Comparison of ENCODE assay signal across 1 cellular context in genomic region chr1:55272994-55273393, GRCh38.
TF ChIP-seq lines count a peak whose summit lies in the region.

No MANE protein-coding gene starts in this region.

TF ChIP-seq in WTC11, 78 proteins besides CTCF, POLR2A, EP300 and RAD21:
- TF ChIP-seq MYBL2 (CRISPR knock-in tag; IDR thresholded peaks at IDR 0.05) (no peak), FOXP4 (CRISPR knock-in tag; IDR thresholded peaks at IDR 0.05) (no peak), ARID4B (CRISPR knock-in tag; IDR thresholded peaks at IDR 0.05; ENCODE audit: borderline replicate concordance) (no peak), USF1 (CRISPR knock-in tag; IDR thresholded peaks at IDR 0.05) (no peak), USF2 (CRISPR knock-in tag; IDR thresholded peaks at IDR 0.05) (no peak), SOX15 (CRISPR knock-in tag; IDR thresholded peaks at IDR 0.05) (no peak), JAZF1 (CRISPR knock-in tag; IDR thresholded peaks at IDR 0.05) (no peak), AFF4 (CRISPR knock-in tag; IDR thresholded peaks at IDR 0.05; ENCODE audit: borderline replicate concordance) (no peak), TCF7 (CRISPR knock-in tag; IDR thresholded peaks at IDR 0.05; ENCODE audit: low read depth) (no peak), NR1H2 (CRISPR knock-in tag; IDR thresholded peaks at IDR 0.05) (no peak), KAT7 (CRISPR knock-in tag; IDR thresholded peaks at IDR 0.05; ENCODE audit: borderline replicate concordance) (no peak), CBFB (CRISPR knock-in tag; IDR thresholded peaks at IDR 0.05; ENCODE audit: low read depth) (no peak), TP53 (CRISPR knock-in tag; IDR thresholded peaks at IDR 0.05) (no peak), GRHL2 (CRISPR knock-in tag; IDR thresholded peaks at IDR 0.05; ENCODE audit: insufficient replicate concordance, severe bottlenecking) (no peak), ZNF263 (CRISPR knock-in tag; IDR thresholded peaks at IDR 0.05; ENCODE audit: low read depth) (no peak)
- TF ChIP-seq, protein P1, sequence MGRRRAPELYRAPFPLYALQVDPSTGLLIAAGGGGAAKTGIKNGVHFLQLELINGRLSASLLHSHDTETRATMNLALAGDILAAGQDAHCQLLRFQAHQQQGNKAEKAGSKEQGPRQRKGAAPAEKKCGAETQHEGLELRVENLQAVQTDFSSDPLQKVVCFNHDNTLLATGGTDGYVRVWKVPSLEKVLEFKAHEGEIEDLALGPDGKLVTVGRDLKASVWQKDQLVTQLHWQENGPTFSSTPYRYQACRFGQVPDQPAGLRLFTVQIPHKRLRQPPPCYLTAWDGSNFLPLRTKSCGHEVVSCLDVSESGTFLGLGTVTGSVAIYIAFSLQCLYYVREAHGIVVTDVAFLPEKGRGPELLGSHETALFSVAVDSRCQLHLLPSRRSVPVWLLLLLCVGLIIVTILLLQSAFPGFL (CRISPR knock-in tag; IDR thresholded peaks at IDR 0.05; ENCODE audit: borderline replicate concordance): no peak
- TF ChIP-seq, protein P2, sequence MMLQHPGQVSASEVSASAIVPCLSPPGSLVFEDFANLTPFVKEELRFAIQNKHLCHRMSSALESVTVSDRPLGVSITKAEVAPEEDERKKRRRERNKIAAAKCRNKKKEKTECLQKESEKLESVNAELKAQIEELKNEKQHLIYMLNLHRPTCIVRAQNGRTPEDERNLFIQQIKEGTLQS (CRISPR knock-in tag; conservative IDR thresholded peaks at IDR 0.05): no peak
TF ChIP-seq in WTC11: peak in this region for 0.
